23 cellular contexts compared by ENCODE assay signal in genomic region chr1:167114725-167115124, GRCh38. TPM values are rescaled to one million over a fixed set of nuclear protein-coding genes. Genes with fewer than 3 reads are reported as not detected.
"Had no signal": no experiment of that assay in that cellular context is flagged by ENCODE, and none has a peak within 500 bp of the region (broad histone marks: within the 10 kb centered on the region; RNA-seq: fewer than 3 reads in every experiment).

No MANE protein-coding gene starts in this region.

- H3K27me3 Mint-ChIP-seq: activated naive CD8-positive, alpha-beta T cell had no signal

- DNase-seq: activated CD4-positive, alpha-beta T cell treated with anti-CD3 and anti-CD28 coated beads, Interleukin-2, amount 50 U/mL, for 1 hour; activated CD8-positive, alpha-beta memory T cell treated with anti-CD3 and anti-CD28 coated beads for 24 hours; activated gamma-delta T cell; effector CD8-positive, alpha-beta T cell; heart left ventricle; kidney; nephron progenitor cell; nucleus accumbens; retina; stimulated activated CD4-positive, alpha-beta T cell treated with anti-CD3 and anti-CD28 coated beads, Interleukin-12 subunit alpha, Interleukin-12 subunit beta, amount 100 ng/mL, for 4 hours; stimulated activated CD4-positive, alpha-beta T cell treated with anti-CD3 and anti-CD28 coated beads, Interleukin-1b, Interleukin-23, amount 100 ng/mL, for 48 hours; stimulated activated CD8-positive, alpha-beta memory T cell treated with anti-CD3 and anti-CD28 coated beads, Interleukin-4, amount 100 ng/mL, for 48 hours; stimulated activated naive CD8-positive, alpha-beta T cell treated with anti-CD3 and anti-CD28 coated beads, Interleukin-15, Interleukin-2, amounts not matched to agents 100 U/mL and 50 U/mL, for 24 hours; substantia nigra; tibial artery had no signal

- H3K27ac Mint-ChIP-seq: activated naive CD8-positive, alpha-beta T cell; dendritic cell treated with granulocyte-macrophage colony-stimulating factor and Interleukin-4, amounts not matched to agents 40 ng/mL and 50 ng/mL, for 4 days; mesothelial cell of epicardium; nephron progenitor cell; T-helper 2 cell treated with Interferon-gamma antibody and Interleukin-4, amounts not matched to agents 5 μg/mL and 100 μg/mL, for 36 hours had no signal

- ATAC-seq: activated CD4-positive, CD25-positive, alpha-beta regulatory T cell treated with anti-CD3 and anti-CD28 coated beads, Interleukin-2, amount 50 U/mL, for 24 hours; esophagus mucosa; gastroesophageal sphincter; heart left ventricle; left lobe of liver; stimulated activated naive CD8-positive, alpha-beta T cell treated with anti-CD3 and anti-CD28 coated beads, Interleukin-15, Interleukin-2, amounts not matched to agents 100 U/mL and 50 U/mL, for 24 hours had no signal

- H3K36me3 Mint-ChIP-seq: mesothelial cell of epicardium had no signal

- H3K4me3 Mint-ChIP-seq: activated naive CD8-positive, alpha-beta T cell; dendritic cell treated with granulocyte-macrophage colony-stimulating factor and Interleukin-4, amounts not matched to agents 40 ng/mL and 50 ng/mL, for 4 days; mesothelial cell of epicardium; nephron progenitor cell; T-helper 2 cell treated with Interferon-gamma antibody and Interleukin-4, amounts not matched to agents 5 μg/mL and 100 μg/mL, for 36 hours had no signal

RNA-seq across cellular contexts. Expression of gene STYXL2, which starts 20.9 kb away (rescaled TPM):
- total RNA-seq: esophagus mucosa, left lobe of liver had no signal

RNA-seq across cellular contexts. Expression of gene GPA33, which starts 24.5 kb away (rescaled TPM):
- total RNA-seq: esophagus mucosa had no signal
